Comparison of ENCODE assay signal across 1 cellular context in genomic region chr13:41931337-41931736, GRCh38.
TF ChIP-seq lines count a peak whose summit lies in the region.

No MANE protein-coding gene starts in this region.

TF ChIP-seq in SK-N-SH, 30 proteins besides CTCF, POLR2A, EP300 and RAD21 (continued from another document):
- no peak for TF ChIP-seq ZBTB33 (IDR thresholded peaks at IDR 0.05; ENCODE audit: borderline replicate concordance, low read depth)
- TF ChIP-seq MXI1 (IDR thresholded peaks at IDR 0.05; ENCODE audit: low read depth, low read length) = no peak
- no peak for TF ChIP-seq FOXJ3 (CRISPR knock-in tag; IDR thresholded peaks at IDR 0.05)
- TF ChIP-seq MEF2A (IDR thresholded peaks at IDR 0.05; ENCODE audit: borderline replicate concordance, low read depth) = 0 out of 2 replicates have a peak, but pooled peaks have one; percentile 15
